In the genomic region with DNA sequence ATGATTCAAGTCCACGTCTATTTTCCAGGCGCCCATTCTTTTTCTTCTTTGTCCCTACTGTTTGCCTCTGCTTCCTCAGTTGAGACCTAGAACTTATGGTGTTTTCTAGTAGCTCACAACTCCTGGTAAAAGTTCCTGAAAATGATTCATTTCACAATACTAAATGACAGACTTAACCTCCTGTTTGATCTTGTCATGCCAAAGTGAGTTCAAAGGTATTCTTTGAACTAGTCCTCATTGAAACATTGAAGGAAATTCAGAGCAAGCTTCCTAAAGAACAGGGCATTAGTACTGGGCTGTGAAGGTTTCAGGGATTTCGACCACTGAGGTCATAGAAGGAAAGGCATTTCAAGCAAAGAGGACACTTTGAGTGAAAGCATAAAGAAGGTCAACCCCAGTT, we compare ENCODE assay signal across 8 cellular contexts.
"Had no signal": no experiment of that assay in that cellular context is flagged by ENCODE, and none has a peak within 500 bp of the region (broad histone marks: within the 10 kb centered on the region; RNA-seq: fewer than 3 reads in every experiment).

No MANE protein-coding gene starts in this region.

- FAIRE-seq: G401.6, GM12878, GM12891, GM12892, GM18507, GM19239 had no signal

- DNase-seq: GDM1, GF-D8 had no signal

- H3K4me3 ChIP-seq: GM12878 had no signal

- ATAC-seq: GM12878 had no signal
